In the genomic region with DNA sequence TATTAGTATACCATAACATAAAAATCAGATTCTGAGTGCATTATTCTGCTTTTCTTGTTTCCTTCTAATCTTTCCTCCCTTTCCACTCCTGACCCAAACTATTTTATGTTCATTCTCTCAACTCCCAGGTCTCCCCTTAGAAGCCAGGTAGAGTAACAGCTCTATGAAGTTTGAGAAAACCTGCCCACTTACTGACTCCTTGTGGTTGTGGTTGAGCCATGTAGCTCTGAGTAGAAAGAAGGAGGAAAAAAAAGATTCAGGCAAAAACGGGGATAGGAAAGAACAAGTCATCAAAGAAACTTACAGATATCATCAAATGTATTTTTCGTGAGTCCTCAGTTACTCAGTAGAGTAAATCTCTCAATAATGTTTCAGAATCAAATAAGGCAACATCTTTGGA, we compare ENCODE assay signal across 2 cellular contexts.
TF ChIP-seq lines count a peak whose summit lies in the region.

No MANE protein-coding gene starts in this region.

TF ChIP-seq in HCT116, 20 proteins besides CTCF, POLR2A, EP300 and RAD21:
- TF ChIP-seq ZNF274 (IDR thresholded peaks at IDR 0.05; ENCODE audit: low read depth, low read length), result no peak
- TF ChIP-seq CBX3 (IDR thresholded peaks at IDR 0.05; ENCODE audit: low read depth), result no peak
- TF ChIP-seq MAX (IDR thresholded peaks at IDR 0.05), result no peak
- TF ChIP-seq CEBPB (IDR thresholded peaks at IDR 0.05; ENCODE audit: low read depth), result no peak
- no peak for TF ChIP-seq EZH2 (IDR thresholded peaks at IDR 0.05)

TF ChIP-seq in WTC11, 78 proteins besides CTCF, POLR2A, EP300 and RAD21 (continued from another document):
- TF ChIP-seq TCF7 (CRISPR knock-in tag; IDR thresholded peaks at IDR 0.05; ENCODE audit: low read depth), result no peak
- no peak for TF ChIP-seq MXD4 (CRISPR knock-in tag; IDR thresholded peaks at IDR 0.05; ENCODE audit: borderline replicate concordance)
- TF ChIP-seq ZBTB43 (CRISPR knock-in tag; IDR thresholded peaks at IDR 0.05), result no peak
TF ChIP-seq in WTC11: peak in this region for 0.
